Comparison of ENCODE assay signal across 1 cellular context in genomic region chr2:98911376-98912154, GRCh38.
TF ChIP-seq lines count a peak whose summit lies in the region.

No MANE protein-coding gene starts in this region.

TF ChIP-seq in HepG2, 621 proteins besides CTCF, POLR2A, EP300 and RAD21 (continued from another document and continues in another):
- TF ChIP-seq ZBTB2 (CRISPR knock-in tag; IDR thresholded peaks at IDR 0.05; ENCODE audit: low read depth), result no peak
- no peak for TF ChIP-seq CSRNP1 (CRISPR knock-in tag; IDR thresholded peaks at IDR 0.05)
- 0 out of 2 replicates have a peak, but pooled peaks have one; percentile 39 for TF ChIP-seq EHMT2 (IDR thresholded peaks at IDR 0.05; ENCODE audit: borderline replicate concordance, low read depth, low read length)
- no peak for TF ChIP-seq ZBTB10 (CRISPR knock-in tag; IDR thresholded peaks at IDR 0.05; ENCODE audit: borderline replicate concordance)
- TF ChIP-seq FIP1L1 (IDR thresholded peaks at IDR 0.05; ENCODE audit: borderline replicate concordance, insufficient read depth, low read depth, low read length), result no peak
- no peak for TF ChIP-seq SKIL (CRISPR knock-in tag; IDR thresholded peaks at IDR 0.05; ENCODE audit: borderline replicate concordance)
- TF ChIP-seq ZBTB34 (CRISPR knock-in tag; IDR thresholded peaks at IDR 0.05), result no peak
- TF ChIP-seq ELF3 (CRISPR knock-in tag; IDR thresholded peaks at IDR 0.05), result no peak
- TF ChIP-seq FOXC1 (CRISPR knock-in tag; IDR thresholded peaks at IDR 0.05; ENCODE audit: borderline replicate concordance), result peak; percentile 83
- TF ChIP-seq GABPB1 (CRISPR knock-in tag; IDR thresholded peaks at IDR 0.05), result peak; percentile 36; the same call in 1 of the 2 replicates
- TF ChIP-seq MTF1 (CRISPR knock-in tag; IDR thresholded peaks at IDR 0.05), result no peak
- 0 out of 2 replicates have a peak, but pooled peaks have one; percentile 28 for TF ChIP-seq RERE (CRISPR knock-in tag; IDR thresholded peaks at IDR 0.05; ENCODE audit: low read depth)
- no peak for TF ChIP-seq ZNF672 (CRISPR knock-in tag; IDR thresholded peaks at IDR 0.05)
- no peak for TF ChIP-seq ZNF703 (CRISPR knock-in tag; IDR thresholded peaks at IDR 0.05; ENCODE audit: borderline replicate concordance)
- TF ChIP-seq HNF4A (CRISPR knock-in tag; IDR thresholded peaks at IDR 0.05), result peak; percentile 95
- TF ChIP-seq FOXP1 (IDR thresholded peaks at IDR 0.05), result no peak
- peak; percentile 22; the same call in 1 of the 2 replicates for TF ChIP-seq FOXP1 (CRISPR knock-in tag; IDR thresholded peaks at IDR 0.05)
- no peak; the same call in 1 of the 2 replicates for TF ChIP-seq HNF4G (IDR thresholded peaks at IDR 0.05; ENCODE audit: borderline replicate concordance, low read depth, low read length)
- TF ChIP-seq HNF4G (CRISPR knock-in tag; IDR thresholded peaks at IDR 0.05; ENCODE audit: borderline replicate concordance, low read depth), result peak; percentile 74
- 0 out of 2 replicates have a peak, but pooled peaks have one; percentile 22 for TF ChIP-seq NFKBIZ (CRISPR knock-in tag; IDR thresholded peaks at IDR 0.05)
- no peak for TF ChIP-seq ZFAT (CRISPR knock-in tag; conservative IDR thresholded peaks at IDR 0.05)
- TF ChIP-seq ZNF225 (CRISPR knock-in tag; IDR thresholded peaks at IDR 0.05), result 0 out of 2 replicates have a peak, but pooled peaks have one; percentile 54
- TF ChIP-seq HINFP (CRISPR knock-in tag; IDR thresholded peaks at IDR 0.05; ENCODE audit: low read depth), result no peak
- no peak for TF ChIP-seq TCF7 (IDR thresholded peaks at IDR 0.05; ENCODE audit: low read depth)
- no peak for TF ChIP-seq CEBPZ (IDR thresholded peaks at IDR 0.05; ENCODE audit: low read length)
- no peak for TF ChIP-seq ZNF589 (CRISPR knock-in tag; conservative IDR thresholded peaks at IDR 0.05)
- TF ChIP-seq TP53 (CRISPR knock-in tag; conservative IDR thresholded peaks at IDR 0.05), result no peak
- TF ChIP-seq ZNF878 (CRISPR knock-in tag; IDR thresholded peaks at IDR 0.05), result peak; percentile 69; the same call in 1 of the 2 replicates
- no peak for TF ChIP-seq ZNF510 (CRISPR knock-in tag; IDR thresholded peaks at IDR 0.05; ENCODE audit: low read depth)
- TF ChIP-seq ZFP62 (CRISPR knock-in tag; IDR thresholded peaks at IDR 0.05), result no peak
- no peak for TF ChIP-seq HNRNPK (IDR thresholded peaks at IDR 0.05; ENCODE audit: low read depth, low read length, poor library complexity, severe bottlenecking)
- TF ChIP-seq RFX1 (IDR thresholded peaks at IDR 0.05), result no peak
- no peak for TF ChIP-seq EEA1 (CRISPR knock-in tag; IDR thresholded peaks at IDR 0.05; ENCODE audit: borderline replicate concordance)
- TF ChIP-seq TEF (CRISPR knock-in tag; IDR thresholded peaks at IDR 0.05), result no peak
- 0 out of 2 replicates have a peak, but pooled peaks have one; percentile 5 for TF ChIP-seq YEATS4 (CRISPR knock-in tag; IDR thresholded peaks at IDR 0.05; ENCODE audit: borderline replicate concordance)
- no peak for TF ChIP-seq STAG1 (CRISPR knock-in tag; IDR thresholded peaks at IDR 0.05)
- peak; percentile 64; the same call in 1 of the 2 replicates for TF ChIP-seq BCL6 (CRISPR knock-in tag; IDR thresholded peaks at IDR 0.05)
